Comparison of ENCODE assay signal across 17 cellular contexts in the genomic region with DNA sequence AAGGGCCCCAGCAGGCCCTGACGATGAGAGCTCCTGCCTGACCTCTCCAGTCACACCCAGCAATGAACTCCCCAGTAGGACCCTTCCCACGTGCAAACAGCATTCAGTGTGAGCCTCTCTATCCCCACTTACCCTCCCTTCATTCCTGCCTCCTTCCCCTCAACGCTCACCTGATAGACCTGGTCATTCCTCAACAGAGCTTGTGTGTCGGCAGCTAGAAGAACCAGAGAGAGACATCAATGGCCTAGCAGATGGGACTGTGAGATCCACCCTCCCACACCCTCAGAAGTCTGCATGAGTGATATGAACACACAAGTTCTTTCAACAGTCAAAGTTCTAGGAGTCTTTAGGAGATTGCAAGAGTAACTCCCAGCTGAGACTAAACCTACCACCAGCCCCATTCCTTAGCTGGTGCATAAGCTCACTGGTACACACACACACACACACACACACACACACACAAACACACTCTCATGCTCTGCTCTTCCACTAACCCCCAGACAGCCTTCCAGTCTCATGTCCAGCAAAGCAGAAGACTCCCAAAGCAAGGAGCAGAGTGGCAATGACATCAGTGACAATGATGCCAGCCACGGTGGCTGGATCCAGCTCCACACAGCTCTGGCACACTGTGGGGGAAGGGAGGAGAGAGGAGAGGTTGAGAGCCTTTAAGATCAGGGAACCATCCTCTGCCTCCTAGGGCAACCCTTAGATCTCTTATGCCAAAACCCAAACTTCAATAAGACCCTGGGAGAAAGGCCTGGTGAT. TPM values are rescaled to one million over a fixed set of nuclear protein-coding genes. Genes with fewer than 3 reads are reported as not detected.
DNase-seq lines count a peak whose midpoint lies in the region; ATAC-seq and TF ChIP-seq lines count a peak whose summit lies in the region.
"Had no signal": no experiment of that assay in that cellular context is flagged by ENCODE, and none has a peak within 500 bp of the region (broad histone marks: within the 10 kb centered on the region; RNA-seq: fewer than 3 reads in every experiment).

No MANE protein-coding gene starts in this region.

- 86% methylated on average over 5 of the region's 5 CpGs for WGBS in hepatocyte (ENCODE audit: low lambda C conversion rate, missing lambda C conversion rate)

- no peaks in the 10 kb centered on the region for H3K79me2 ChIP-seq in hepatocyte
- H3K79me2 ChIP-seq in PC-3 (ENCODE audit: low read length): no peaks in the 10 kb centered on the region

- H3K27ac Mint-ChIP-seq in stimulated activated naive CD8-positive, alpha-beta T cell treated with anti-CD3 and anti-CD28 coated beads, Interleukin-15, Interleukin-2, amounts not matched to agents 100 ng/mL and 50 ng/mL, for 24 hours: peak overlapping the region; percentile 98
- peak overlapping the region; percentile 99 for H3K27ac Mint-ChIP-seq in activated T-helper 17 cell treated with anti-CD3 and anti-CD28 coated beads, Interleukin-2, amount 50 U/mL, for 72 hours

- H3K27ac ChIP-seq in hepatocyte (peak overlapping the region; percentile 92), PC-3 (ENCODE audit: low read length) (no peak overlapping the region)
- H3K27ac ChIP-seq: SJSA1 had no signal

- no peaks in the 10 kb centered on the region for H3F3A ChIP-seq in PC-3 (ENCODE audit: low read length, unreplicated experiment)

- H3K4me1 Mint-ChIP-seq in stimulated activated naive CD8-positive, alpha-beta T cell treated with anti-CD3 and anti-CD28 coated beads, Interleukin-15, Interleukin-2, amounts not matched to agents 100 ng/mL and 50 ng/mL, for 24 hours (ENCODE audit: low read depth): peaks cover 51% of the 10 kb centered on the region
- H3K4me1 Mint-ChIP-seq in activated T-helper 17 cell treated with anti-CD3 and anti-CD28 coated beads, Interleukin-2, amount 50 U/mL, for 72 hours: peaks cover 32% of the 10 kb centered on the region

- TF ChIP-seq CTCF in hepatocyte (IDR thresholded peaks at IDR 0.05; ENCODE audit: poor library complexity): no peak
- no peak for TF ChIP-seq CTCF in PC-3 (conservative IDR thresholded peaks at IDR 0.05; ENCODE audit: low read depth, low read length)

- no peaks in the 10 kb centered on the region for H3K27me3 Mint-ChIP-seq in stimulated activated naive CD8-positive, alpha-beta T cell treated with anti-CD3 and anti-CD28 coated beads, Interleukin-15, Interleukin-2, amounts not matched to agents 100 ng/mL and 50 ng/mL, for 24 hours
- H3K27me3 Mint-ChIP-seq in activated T-helper 17 cell treated with anti-CD3 and anti-CD28 coated beads, Interleukin-2, amount 50 U/mL, for 72 hours: no peaks in the 10 kb centered on the region

- POLR2A ChIA-PET in PC-3 (lab: Charles Lee; ENCODE audit: unreplicated experiment): no interaction called here

- H3K9ac ChIP-seq in PC-3 (ENCODE audit: low read length): no peak overlapping the region

- H2AFZ ChIP-seq in hepatocyte (no peak overlapping the region), PC-3 (ENCODE audit: low read length) (no peak overlapping the region)

- H3K27me3 ChIP-seq in hepatocyte: no peaks in the 10 kb centered on the region
- no peaks in the 10 kb centered on the region for H3K27me3 ChIP-seq in PC-3 (ENCODE audit: low read length)
- H3K27me3 ChIP-seq: SJSA1 had no signal

- H3K9me2 ChIP-seq in hepatocyte (replicated peaks; ENCODE audit: insufficient read depth): no peaks in the 10 kb centered on the region
- no peaks in the 10 kb centered on the region for H3K9me2 ChIP-seq in PC-3 (replicated peaks; ENCODE audit: low read length)

- H3K9me3 ChIP-seq in hepatocyte (ENCODE audit: low read depth): no peaks in the 10 kb centered on the region
- H3K9me3 ChIP-seq in PC-3 (ENCODE audit: low read length): no peaks in the 10 kb centered on the region
- H3K9me3 ChIP-seq: SJSA1 had no signal

- H3K4me3 Mint-ChIP-seq in stimulated activated naive CD8-positive, alpha-beta T cell treated with anti-CD3 and anti-CD28 coated beads, Interleukin-15, Interleukin-2, amounts not matched to agents 100 ng/mL and 50 ng/mL, for 24 hours: peak overlapping the region; percentile 89
- peak overlapping the region; percentile 91 for H3K4me3 Mint-ChIP-seq in activated T-helper 17 cell treated with anti-CD3 and anti-CD28 coated beads, Interleukin-2, amount 50 U/mL, for 72 hours
- H3K4me3 Mint-ChIP-seq: dendritic cell treated with granulocyte-macrophage colony-stimulating factor and Interleukin-4, amounts not matched to agents 40 ng/mL and 50 ng/mL, for 4 days had no signal

- H3K4me3 ChIP-seq in hepatocyte: no peak overlapping the region
- H3K4me3 ChIP-seq in PC-3 (ENCODE audit: low read length): no peak overlapping the region
- H3K4me3 ChIP-seq: SJSA1 had no signal

- H3K36me3 ChIP-seq in hepatocyte (replicated peaks; ENCODE audit: insufficient read depth, low read depth) (no peaks in the 10 kb centered on the region), PC-3 (ENCODE audit: low read depth, low read length) (no peaks in the 10 kb centered on the region)
- H3K36me3 ChIP-seq: SJSA1 had no signal

- CTCF ChIA-PET in PC-3 (lab: Charles Lee): no interaction called here

- H3K4me2 ChIP-seq in hepatocyte (no peak overlapping the region), PC-3 (ENCODE audit: low read length) (no peak overlapping the region)

- H3K4me1 ChIP-seq in hepatocyte (ENCODE audit: insufficient read depth) (peaks cover 12% of the 10 kb centered on the region), PC-3 (ENCODE audit: insufficient read depth, low read length) (no peaks in the 10 kb centered on the region)
- H3K4me1 ChIP-seq: SJSA1 had no signal

- intact Hi-C loops in PC-3 (cut with micrococcal nuclease): no loop called here

- BruUV-seq in PC-3 (replicated peaks; lab: Mats Ljungman, UMichigan): no TSS peak

- no peaks in the 10 kb centered on the region for H3K9me3 Mint-ChIP-seq in stimulated activated naive CD8-positive, alpha-beta T cell treated with anti-CD3 and anti-CD28 coated beads, Interleukin-15, Interleukin-2, amounts not matched to agents 100 ng/mL and 50 ng/mL, for 24 hours
- H3K9me3 Mint-ChIP-seq in activated T-helper 17 cell treated with anti-CD3 and anti-CD28 coated beads, Interleukin-2, amount 50 U/mL, for 72 hours: no peaks in the 10 kb centered on the region
- H3K9me3 Mint-ChIP-seq: dendritic cell treated with granulocyte-macrophage colony-stimulating factor and Interleukin-4, amounts not matched to agents 40 ng/mL and 50 ng/mL, for 4 days had no signal

- peaks cover 49% of the 10 kb centered on the region for H3K36me3 Mint-ChIP-seq in stimulated activated naive CD8-positive, alpha-beta T cell treated with anti-CD3 and anti-CD28 coated beads, Interleukin-15, Interleukin-2, amounts not matched to agents 100 ng/mL and 50 ng/mL, for 24 hours (ENCODE audit: low read depth)
- peaks cover 68% of the 10 kb centered on the region for H3K36me3 Mint-ChIP-seq in activated T-helper 17 cell treated with anti-CD3 and anti-CD28 coated beads, Interleukin-2, amount 50 U/mL, for 72 hours (ENCODE audit: low read depth)
- H3K36me3 Mint-ChIP-seq: naive B cell had no signal

- H4K20me1 ChIP-seq in hepatocyte (ENCODE audit: insufficient read depth, poor library complexity, severe bottlenecking): no peaks in the 10 kb centered on the region
- H4K20me1 ChIP-seq in PC-3 (ENCODE audit: low read length): no peaks in the 10 kb centered on the region

- ATAC-seq in stimulated activated naive CD8-positive, alpha-beta T cell treated with anti-CD3 and anti-CD28 coated beads, Interleukin-15, Interleukin-2, amounts not matched to agents 100 U/mL and 50 U/mL, for 24 hours: no peak
- peak; percentile 11 for ATAC-seq in activated T-helper 17 cell treated with anti-CD3 and anti-CD28 coated beads, Interleukin-2, amount 50 U/mL, for 72 hours (replicated peaks)
- no peak for ATAC-seq in GM19035 (IDR thresholded peaks at IDR 0.05; ENCODE audit: unreplicated experiment)
- no peak for ATAC-seq in PC-3

- DNase-seq in stimulated activated naive CD8-positive, alpha-beta T cell treated with anti-CD3 and anti-CD28 coated beads, Interleukin-15, Interleukin-2, amounts not matched to agents 100 U/mL and 50 U/mL, for 24 hours: no peak
- DNase-seq in hepatocyte (ENCODE audit: low spot score): no peak
- DNase-seq in NCI-H2029 (lab: John Stamatoyannopoulos, UW): no peak
- no peak for DNase-seq in GOT3 (lab: John Stamatoyannopoulos, UW)
- no peak for DNase-seq in PC-3
- DNase-seq: DMS 273 treated with DMSO at 0.1 percent for 48 hours, naive B cell, NCI-H1105, NCI-H345 had no signal

RNA-seq across cellular contexts. Expression of a gene that starts 3.0 kb away (rescaled TPM):
- total RNA-seq in activated T-helper 17 cell treated with anti-CD3 and anti-CD28 coated beads, Interleukin-2, amount 50 U/mL, for 72 hours: 100 to 1,000 TPM; 313 to 365 TPM
- total RNA-seq in hepatocyte (0.92 and 2.3 TPM in 2 replicates), PC-3 (2014; rRNA removed) (not detected in 2 replicates)
- polyA plus RNA-seq in hepatocyte: 1.8 and 3.6 TPM in 2 replicates
- total RNA-seq: fibroblast of lung, SJSA1 had no signal
- polyA plus RNA-seq: AG04450, fibroblast of lung had no signal

RNA-seq across cellular contexts. Expression of a gene that starts 4.7 kb away (rescaled TPM):
- total RNA-seq in activated T-helper 17 cell treated with anti-CD3 and anti-CD28 coated beads, Interleukin-2, amount 50 U/mL, for 72 hours: 100 to 1,000 TPM; 103 to 140 TPM
- total RNA-seq in hepatocyte (0.50 and 1.1 TPM in 2 replicates), PC-3 (2014; rRNA removed) (not detected in 2 replicates)
- 0.11 and 0.60 TPM in 2 replicates for polyA plus RNA-seq in hepatocyte
- total RNA-seq: astrocyte, fibroblast of lung, SJSA1 had no signal
- polyA plus RNA-seq: AG04450, fibroblast of lung had no signal

RNA-seq across cellular contexts. Expression of a gene that starts 19.9 kb away (rescaled TPM):
- total RNA-seq in activated T-helper 17 cell treated with anti-CD3 and anti-CD28 coated beads, Interleukin-2, amount 50 U/mL, for 72 hours: 10 to 100 TPM; 40.9 to 48.3 TPM
- total RNA-seq in hepatocyte: 57.5 and 61.5 TPM in 2 replicates
- polyA plus RNA-seq in hepatocyte: 19.7 and 22.4 TPM in 2 replicates
- 51.7 and 56.4 TPM in 2 replicates for total RNA-seq in PC-3 (2014; rRNA removed)

RNA-seq across cellular contexts. Expression of a gene that starts 34.9 kb away (rescaled TPM):
- total RNA-seq in activated T-helper 17 cell treated with anti-CD3 and anti-CD28 coated beads, Interleukin-2, amount 50 U/mL, for 72 hours: 100 to 1,000 TPM; 338 to 500 TPM
- total RNA-seq in hepatocyte (not detected in 2 replicates), PC-3 (2014; rRNA removed) (not detected in 2 replicates)
- polyA plus RNA-seq in hepatocyte: not detected in 2 replicates
- total RNA-seq: astrocyte, fibroblast of lung, SJSA1 had no signal
- polyA plus RNA-seq: AG04450, fibroblast of lung had no signal

Comparison
In these comparisons a context has a peak if more than half of its experiments do, and no peak if none do; other contexts are left out.
1. RNA of a gene that starts 3.0 kb away (total RNA-seq): 313 to 365 TPM in activated T-helper 17 cell treated with anti-CD3 and anti-CD28 coated beads, Interleukin-2, amount 50 U/mL, for 72 hours; 0.92 to 2.3 TPM in hepatocyte and not detected in PC-3; every median in the first group is over 10 times any median in the second.
2. RNA of a gene that starts 4.7 kb away (total RNA-seq): 103 to 140 TPM in activated T-helper 17 cell treated with anti-CD3 and anti-CD28 coated beads, Interleukin-2, amount 50 U/mL, for 72 hours; 0.50 to 1.1 TPM in hepatocyte and not detected in PC-3; every median in the first group is over 10 times any median in the second.